ENCODE assay signal across 11 cellular contexts in the genomic region with DNA sequence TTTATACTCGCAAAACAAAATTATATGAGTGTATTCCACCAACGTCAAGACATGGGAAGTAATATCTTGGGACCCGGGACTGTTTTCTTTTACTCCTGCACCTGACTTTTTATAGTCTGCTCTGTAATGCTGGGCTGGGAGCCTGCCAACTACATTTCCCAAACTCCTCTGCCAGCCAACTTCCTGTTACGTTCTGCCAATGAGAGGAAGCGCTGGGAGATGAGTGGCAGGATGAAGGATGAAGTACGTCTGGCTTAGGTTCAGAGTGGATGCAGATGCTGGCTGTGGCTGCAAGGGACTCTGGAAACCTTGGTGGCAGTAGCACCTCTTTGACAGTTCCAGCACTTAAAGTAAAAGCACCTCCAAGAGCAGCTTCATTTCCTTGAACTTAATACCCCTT. TPM values are rescaled to one million over a fixed set of nuclear protein-coding genes. Genes with fewer than 3 reads are reported as not detected.
DNase-seq lines count a peak whose midpoint lies in the region; ATAC-seq and TF ChIP-seq lines count a peak whose summit lies in the region.
"Had no signal": no experiment of that assay in that cellular context is flagged by ENCODE, and none has a peak within 500 bp of the region (broad histone marks: within the 10 kb centered on the region; RNA-seq: fewer than 3 reads in every experiment).

No MANE protein-coding gene starts in this region.

- ATAC-seq in activated CD8-positive, alpha-beta T cell treated with anti-CD3 and anti-CD28 coated beads for 36 hours, result no peak
- no peak for ATAC-seq in activated CD8-positive, alpha-beta T cell treated with anti-CD3 and anti-CD28 coated beads, Interleukin-2, amount 10 ng/mL, durations not matched to agents 7 days and 5 days
- ATAC-seq in RWPE2 (ENCODE audit: low read depth) (peak; percentile 44; the same call in 1 of the 3 replicates), heart left ventricle (peak; percentile 75 to 94 (median 91))

- H3K4me3 Mint-ChIP-seq in activated CD8-positive, alpha-beta T cell treated with anti-CD3 and anti-CD28 coated beads for 36 hours, result no peak overlapping the region
- no peak overlapping the region for H3K4me3 Mint-ChIP-seq in activated CD8-positive, alpha-beta T cell treated with anti-CD3 and anti-CD28 coated beads, Interleukin-2, amount 10 ng/mL, durations not matched to agents 7 days and 5 days
- H3K4me3 Mint-ChIP-seq in stimulated activated naive CD8-positive, alpha-beta T cell treated with anti-CD3 and anti-CD28 coated beads, Interleukin-15, Interleukin-2, amounts not matched to agents 100 ng/mL and 50 ng/mL, for 24 hours, result no peak overlapping the region
- H3K4me3 Mint-ChIP-seq in immature natural killer cell, result no peak overlapping the region

- peaks cover 51% of the 10 kb centered on the region for H3K36me3 Mint-ChIP-seq in activated CD8-positive, alpha-beta T cell treated with anti-CD3 and anti-CD28 coated beads for 36 hours (ENCODE audit: low read depth)
- peaks cover 52% of the 10 kb centered on the region for H3K36me3 Mint-ChIP-seq in activated CD8-positive, alpha-beta T cell treated with anti-CD3 and anti-CD28 coated beads, Interleukin-2, amount 10 ng/mL, durations not matched to agents 7 days and 5 days (ENCODE audit: low read depth)
- H3K36me3 Mint-ChIP-seq in stimulated activated naive CD8-positive, alpha-beta T cell treated with anti-CD3 and anti-CD28 coated beads, Interleukin-15, Interleukin-2, amounts not matched to agents 100 ng/mL and 50 ng/mL, for 24 hours (ENCODE audit: low read depth), result peaks cover 83% of the 10 kb centered on the region
- H3K36me3 Mint-ChIP-seq in immature natural killer cell, result peaks cover 38 to 50% (median 44%) of the 10 kb centered on the region in 3 donors

- H3K4me1 Mint-ChIP-seq in activated CD8-positive, alpha-beta T cell treated with anti-CD3 and anti-CD28 coated beads for 36 hours (ENCODE audit: low read depth), result peaks cover 39% of the 10 kb centered on the region
- H3K4me1 Mint-ChIP-seq in activated CD8-positive, alpha-beta T cell treated with anti-CD3 and anti-CD28 coated beads, Interleukin-2, amount 10 ng/mL, durations not matched to agents 7 days and 5 days (ENCODE audit: low read depth), result peaks cover 28% of the 10 kb centered on the region
- peaks cover 38% of the 10 kb centered on the region for H3K4me1 Mint-ChIP-seq in stimulated activated naive CD8-positive, alpha-beta T cell treated with anti-CD3 and anti-CD28 coated beads, Interleukin-15, Interleukin-2, amounts not matched to agents 100 ng/mL and 50 ng/mL, for 24 hours (ENCODE audit: low read depth)
- H3K4me1 Mint-ChIP-seq in immature natural killer cell, result peaks cover 15 to 33% of the 10 kb centered on the region in 2 donors

- peaks cover 85% of the 10 kb centered on the region for H3K36me3 ChIP-seq in RWPE2 (ENCODE audit: low read depth)
- H3K36me3 ChIP-seq in heart left ventricle, result peaks cover 0 to 100% (median 80%) of the 10 kb centered on the region in 9 donors

- WGBS in heart left ventricle, 4 donors, result 31 to 46% (median 37%) methylated on average over 6 of the region's 6 CpGs

- no peak for TF ChIP-seq CTCF in activated CD8-positive, alpha-beta T cell treated with anti-CD3 and anti-CD28 coated beads for 36 hours (IDR thresholded peaks at IDR 0.05)
- TF ChIP-seq CTCF in RWPE2 (IDR thresholded peaks at IDR 0.05; ENCODE audit: poor library complexity, severe bottlenecking), result no peak
- no peak for TF ChIP-seq CTCF in heart left ventricle (IDR thresholded peaks at IDR 0.05)

- H3K4me1 ChIP-seq in RWPE2 (ENCODE audit: insufficient read depth, poor library complexity, severe bottlenecking) (no peaks in the 10 kb centered on the region), heart left ventricle (peaks cover 0 to 24% (median 0%) of the 10 kb centered on the region in 12 donors)

- peak; percentile 13 for DNase-seq in activated CD8-positive, alpha-beta T cell treated with anti-CD3 and anti-CD28 coated beads for 36 hours
- DNase-seq in activated CD8-positive, alpha-beta T cell treated with anti-CD3 and anti-CD28 coated beads, Interleukin-2, amount 10 ng/mL, durations not matched to agents 7 days and 5 days, result no peak
- DNase-seq in RWPE2 (ENCODE audit: low spot score) (no peak), heart left ventricle (peak; percentile 60 to 81 (median 71)), kidney glomerular epithelial cell (lab: John Stamatoyannopoulos, UW) (no peak), immature natural killer cell (no peak), cerebellar nuclear complex (lab: John Stamatoyannopoulos, UW) (no peak)

- H3K9me3 ChIP-seq in RWPE2 (ENCODE audit: severe bottlenecking) (no peaks in the 10 kb centered on the region), heart left ventricle (no peaks in the 10 kb centered on the region)
- H3K9me3 ChIP-seq: esophagus muscularis mucosa, thyroid gland had no signal

- H3K27ac ChIP-seq in RWPE2 (ENCODE audit: poor library complexity, severe bottlenecking) (no peak overlapping the region), heart left ventricle (no peak overlapping the region)
- H3K27ac ChIP-seq: C4-2B, esophagus muscularis mucosa, thyroid gland had no signal

- H3K9me3 Mint-ChIP-seq in activated CD8-positive, alpha-beta T cell treated with anti-CD3 and anti-CD28 coated beads for 36 hours, result no peaks in the 10 kb centered on the region
- no peaks in the 10 kb centered on the region for H3K9me3 Mint-ChIP-seq in activated CD8-positive, alpha-beta T cell treated with anti-CD3 and anti-CD28 coated beads, Interleukin-2, amount 10 ng/mL, durations not matched to agents 7 days and 5 days (ENCODE audit: insufficient read depth)
- H3K9me3 Mint-ChIP-seq in stimulated activated naive CD8-positive, alpha-beta T cell treated with anti-CD3 and anti-CD28 coated beads, Interleukin-15, Interleukin-2, amounts not matched to agents 100 ng/mL and 50 ng/mL, for 24 hours, result no peaks in the 10 kb centered on the region
- H3K9me3 Mint-ChIP-seq in immature natural killer cell, result no peaks in the 10 kb centered on the region

- no peak for TF ChIP-seq POLR2A in heart left ventricle (IDR thresholded peaks at IDR 0.05)

- H3K27me3 Mint-ChIP-seq in activated CD8-positive, alpha-beta T cell treated with anti-CD3 and anti-CD28 coated beads for 36 hours, result no peaks in the 10 kb centered on the region
- no peaks in the 10 kb centered on the region for H3K27me3 Mint-ChIP-seq in activated CD8-positive, alpha-beta T cell treated with anti-CD3 and anti-CD28 coated beads, Interleukin-2, amount 10 ng/mL, durations not matched to agents 7 days and 5 days (ENCODE audit: low read depth)
- H3K27me3 Mint-ChIP-seq in stimulated activated naive CD8-positive, alpha-beta T cell treated with anti-CD3 and anti-CD28 coated beads, Interleukin-15, Interleukin-2, amounts not matched to agents 100 ng/mL and 50 ng/mL, for 24 hours, result no peaks in the 10 kb centered on the region
- no peaks in the 10 kb centered on the region for H3K27me3 Mint-ChIP-seq in immature natural killer cell (ENCODE audit: low read depth in 3 of 3)

- no peak overlapping the region for H3K4me3 ChIP-seq in RWPE2 (ENCODE audit: severe bottlenecking)
- no peak overlapping the region for H3K4me3 ChIP-seq in heart left ventricle
- H3K4me3 ChIP-seq: esophagus muscularis mucosa, thyroid gland had no signal

- POLR2A ChIA-PET in activated CD8-positive, alpha-beta T cell treated with anti-CD3 and anti-CD28 coated beads for 36 hours (lab: Charles Lee), result no interaction called here
- POLR2A ChIA-PET in activated CD8-positive, alpha-beta T cell treated with anti-CD3 and anti-CD28 coated beads, Interleukin-2, amount 10 ng/mL, durations not matched to agents 7 days and 5 days (lab: Charles Lee), result no interaction called here

- intact Hi-C loops in activated CD8-positive, alpha-beta T cell treated with anti-CD3 and anti-CD28 coated beads for 36 hours (cut with micrococcal nuclease), result no loop called here
- intact Hi-C loops in heart left ventricle (cut with DNase I), result loop anchor here in 6 of 10 donors (5.0 to 10.0 kb wide), 4 partner anchors 59 to 1549 kb away; a partner anchor contains a TSS

- no peak overlapping the region for H3K27ac Mint-ChIP-seq in activated CD8-positive, alpha-beta T cell treated with anti-CD3 and anti-CD28 coated beads for 36 hours
- H3K27ac Mint-ChIP-seq in activated CD8-positive, alpha-beta T cell treated with anti-CD3 and anti-CD28 coated beads, Interleukin-2, amount 10 ng/mL, durations not matched to agents 7 days and 5 days, result no peak overlapping the region
- peak overlapping the region; percentile 42 for H3K27ac Mint-ChIP-seq in stimulated activated naive CD8-positive, alpha-beta T cell treated with anti-CD3 and anti-CD28 coated beads, Interleukin-15, Interleukin-2, amounts not matched to agents 100 ng/mL and 50 ng/mL, for 24 hours
- H3K27ac Mint-ChIP-seq in immature natural killer cell, result peak overlapping the region in 1 of 6 donors; percentile 66

- H3K27me3 ChIP-seq in RWPE2 (ENCODE audit: insufficient read depth, poor library complexity, severe bottlenecking) (no peaks in the 10 kb centered on the region), heart left ventricle (no peaks in the 10 kb centered on the region)
- H3K27me3 ChIP-seq: esophagus muscularis mucosa, thyroid gland had no signal

- CTCF ChIA-PET in activated CD8-positive, alpha-beta T cell treated with anti-CD3 and anti-CD28 coated beads for 36 hours (lab: Charles Lee), result interaction anchor here (2.8 kb wide), 1 partner anchor 13 kb away, joined by 18 read pairs; no protein-coding TSS in a partner anchor
- CTCF ChIA-PET in activated CD8-positive, alpha-beta T cell treated with anti-CD3 and anti-CD28 coated beads, Interleukin-2, amount 10 ng/mL, durations not matched to agents 7 days and 5 days (lab: Charles Lee), result no interaction called here

RNA-seq across cellular contexts. Expression of a gene that starts 59.6 kb away (rescaled TPM):
- total RNA-seq in activated CD8-positive, alpha-beta T cell treated with anti-CD3 and anti-CD28 coated beads for 36 hours, result 10 to 100 TPM; 39.4 to 47.0 TPM
- 10 to 100 TPM; 36.7 to 44.1 TPM for total RNA-seq in activated CD8-positive, alpha-beta T cell treated with anti-CD3 and anti-CD28 coated beads, Interleukin-2, amount 10 ng/mL, durations not matched to agents 7 days and 5 days
- 10 to 100 TPM; 26.3 to 53.7 (median 36.8) TPM for total RNA-seq in heart left ventricle
- polyA plus RNA-seq in heart left ventricle (10 to 100 TPM; 13.9 to 15.4 TPM), immature natural killer cell (10 to 100 TPM in 1 of 3 donors, 1 to 10 TPM in 2; 3.0 to 10.1 (median 3.7) TPM)

Comparison
In these comparisons a context has a peak if more than half of its experiments do, and no peak if none do; other contexts are left out.
1. DNase-seq: peak in activated CD8-positive, alpha-beta T cell treated with anti-CD3 and anti-CD28 coated beads for 36 hours (single experiment) and heart left ventricle (5 of 5); none in activated CD8-positive, alpha-beta T cell treated with anti-CD3 and anti-CD28 coated beads, Interleukin-2, amount 10 ng/mL, durations not matched to agents 7 days and 5 days (single experiment), RWPE2 (single experiment), kidney glomerular epithelial cell (single experiment), immature natural killer cell (0 of 3) and cerebellar nuclear complex (0 of 2).
2. ATAC-seq: peak in RWPE2 (single experiment) and heart left ventricle (4 of 4); none in activated CD8-positive, alpha-beta T cell treated with anti-CD3 and anti-CD28 coated beads for 36 hours (single experiment) and activated CD8-positive, alpha-beta T cell treated with anti-CD3 and anti-CD28 coated beads, Interleukin-2, amount 10 ng/mL, durations not matched to agents 7 days and 5 days (single experiment).